ENCODE assay signal across 8 cellular contexts in the genomic region with DNA sequence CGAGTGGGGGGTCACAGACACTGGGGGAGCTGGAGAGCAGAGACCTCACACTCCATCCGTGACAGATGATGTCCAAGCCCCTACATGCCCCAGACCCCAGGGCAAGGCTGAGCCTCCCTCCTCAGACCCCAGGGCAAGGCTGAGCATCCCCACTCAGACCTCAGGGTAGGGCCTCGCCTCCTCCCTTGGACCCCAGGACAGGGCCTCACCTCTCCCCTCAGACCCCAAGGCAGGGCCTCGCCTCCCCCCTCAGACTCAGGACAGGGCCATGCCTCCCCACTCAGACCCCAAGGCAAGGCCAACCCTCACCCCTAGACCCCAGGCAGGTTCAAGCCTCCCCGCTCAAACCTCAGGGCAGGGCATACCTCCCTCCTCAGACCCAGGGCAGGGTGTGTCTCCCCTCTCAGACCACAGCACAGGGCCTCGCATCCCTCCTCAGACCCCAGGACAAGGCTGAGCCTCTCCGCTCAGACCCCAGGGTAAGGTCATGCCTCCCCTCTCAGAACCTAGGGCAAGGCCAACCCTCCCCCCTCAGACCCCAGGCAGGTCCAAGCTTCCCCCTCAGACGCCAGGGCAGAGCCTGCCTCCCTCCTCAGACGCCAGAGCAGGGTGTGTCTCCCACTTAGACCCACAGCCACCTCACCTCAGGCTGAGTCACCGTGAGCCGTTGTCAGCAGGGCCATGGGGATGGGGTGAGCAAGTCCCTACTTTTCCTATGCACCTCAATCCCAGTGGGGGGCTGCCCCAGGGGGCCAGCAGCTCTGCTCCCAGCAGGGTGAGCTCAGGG. TPM values are rescaled to one million over a fixed set of nuclear protein-coding genes. Genes with fewer than 3 reads are reported as not detected.
DNase-seq lines count a peak whose midpoint lies in the region; ATAC-seq and TF ChIP-seq lines count a peak whose summit lies in the region.

No MANE protein-coding gene starts in this region.

- TF ChIP-seq CTCF in NB4 (IDR thresholded peaks at IDR 0.05; ENCODE audit: low read depth, low read length) (no peak), Caco-2 (IDR thresholded peaks at IDR 0.05; ENCODE audit: insufficient read depth in 1 of 2, low read depth in 1 of 2, low read length in 1 of 2, severe bottlenecking in 1 of 2, unreplicated experiment in 1 of 2) (no peak)

- H3K27me3 ChIP-seq in BLaER1 = no peaks in the 10 kb centered on the region
- H3K27me3 ChIP-seq in Caco-2 (replicated peaks; ENCODE audit: control insufficient read depth, insufficient read depth, low read length) = no peaks in the 10 kb centered on the region

- intact Hi-C loops in Caco-2 (cut with micrococcal nuclease; ENCODE audit: unreplicated experiment) = no loop called here

- no peaks in the 10 kb centered on the region for H3K27me3 Mint-ChIP-seq in activated T-cell treated with anti-CD3 and anti-CD28 coated beads, Interleukin-2, amount 50 U/mL, for 72 hours (ENCODE audit: low read depth)
- H3K27me3 Mint-ChIP-seq in stimulated activated naive B cell treated with anti-CD40 and anti-IgM and Interleukin-4, amounts not matched to agents 10 μg/mL and 1 μg/mL and 100 μg/mL, for 72 hours = no peaks in the 10 kb centered on the region
- no peaks in the 10 kb centered on the region for H3K27me3 Mint-ChIP-seq in Caco-2 (ENCODE audit: insufficient read depth, unreplicated experiment)

- peak; percentile 55 to 67 for ATAC-seq in activated T-cell treated with anti-CD3 and anti-CD28 coated beads, Interleukin-2, amount 50 U/mL, for 72 hours (replicated peaks in 1 of 2)
- no peak for ATAC-seq in stimulated activated naive B cell treated with anti-CD40 and anti-IgM and Interleukin-4, amounts not matched to agents 10 μg/mL and 1 μg/mL and 100 μg/mL, for 72 hours (replicated peaks)
- no peak for ATAC-seq in GM21786 (IDR thresholded peaks at IDR 0.05; ENCODE audit: unreplicated experiment)

- H3K4me3 ChIP-seq in BLaER1 (peak overlapping the region; percentile 49; the same call in 1 of the 2 replicates), NB4 (ENCODE audit: low read depth, low read length) (no peak overlapping the region), Caco-2 (ENCODE audit: low read depth, low read length) (no peak overlapping the region)

- H3K4me3 Mint-ChIP-seq in activated T-cell treated with anti-CD3 and anti-CD28 coated beads, Interleukin-2, amount 50 U/mL, for 72 hours = peak overlapping the region; percentile 72 to 88
- peak overlapping the region; percentile 68 to 76 for H3K4me3 Mint-ChIP-seq in stimulated activated naive B cell treated with anti-CD40 and anti-IgM and Interleukin-4, amounts not matched to agents 10 μg/mL and 1 μg/mL and 100 μg/mL, for 72 hours
- H3K4me3 Mint-ChIP-seq in Caco-2 (ENCODE audit: unreplicated experiment) = no peak overlapping the region

- H3K27ac ChIP-seq in BLaER1 = peak overlapping the region; percentile 87

- peak overlapping the region; percentile 68 for H3K9ac ChIP-seq in BLaER1

- DNase-seq in NB4 (ENCODE audit: low read depth) (peak; percentile 68), kidney tubule cell (ENCODE audit: low spot score) (peak; percentile 83), NCI-H1105 (lab: John Stamatoyannopoulos, UW) (no peak), Caco-2 (no peak)
- peak; percentile 74 to 76 for DNase-seq in activated T-cell treated with anti-CD3 and anti-CD28 coated beads, Interleukin-2, amount 50 U/mL, for 72 hours
- no peak for DNase-seq in stimulated activated naive B cell treated with anti-CD40 and anti-IgM and Interleukin-4, amounts not matched to agents 10 μg/mL and 1 μg/mL and 100 μg/mL, for 72 hours

- peaks cover 17% of the 10 kb centered on the region for H4K20me1 ChIP-seq in BLaER1

- peak overlapping the region; percentile 86 for H3K4me2 ChIP-seq in BLaER1

- H3K4me1 ChIP-seq in BLaER1 = peaks cover 48% of the 10 kb centered on the region
- no peaks in the 10 kb centered on the region for H3K4me1 ChIP-seq in Caco-2

- H3K9me3 ChIP-seq in BLaER1 = no peaks in the 10 kb centered on the region
- no peaks in the 10 kb centered on the region for H3K9me3 ChIP-seq in Caco-2

- H3K27ac Mint-ChIP-seq in activated T-cell treated with anti-CD3 and anti-CD28 coated beads, Interleukin-2, amount 50 U/mL, for 72 hours = peak overlapping the region; percentile 30
- peak overlapping the region; percentile 89 for H3K27ac Mint-ChIP-seq in stimulated activated naive B cell treated with anti-CD40 and anti-IgM and Interleukin-4, amounts not matched to agents 10 μg/mL and 1 μg/mL and 100 μg/mL, for 72 hours
- no peak overlapping the region for H3K27ac Mint-ChIP-seq in Caco-2 (ENCODE audit: unreplicated experiment)

- H3K36me3 Mint-ChIP-seq in activated T-cell treated with anti-CD3 and anti-CD28 coated beads, Interleukin-2, amount 50 U/mL, for 72 hours (ENCODE audit: insufficient read depth in 2 of 2) = peaks cover 5 to 13% of the 10 kb centered on the region in 2 donors
- peaks cover 17 to 28% of the 10 kb centered on the region in 2 donors for H3K36me3 Mint-ChIP-seq in stimulated activated naive B cell treated with anti-CD40 and anti-IgM and Interleukin-4, amounts not matched to agents 10 μg/mL and 1 μg/mL and 100 μg/mL, for 72 hours
- H3K36me3 Mint-ChIP-seq in Caco-2 (ENCODE audit: insufficient read depth, unreplicated experiment) = peaks cover 5% of the 10 kb centered on the region

- BruUV-seq in Caco-2 (replicated peaks; lab: Mats Ljungman, UMichigan) = no TSS peak

- CTCF ChIA-PET in Caco-2 (lab: Charles Lee) = interaction anchor here (0.6 kb wide), 1 partner anchor 77 kb away, joined by 3 read pairs; no protein-coding TSS in a partner anchor

- POLR2A ChIA-PET in Caco-2 (lab: Charles Lee) = no interaction called here

- no peak for TF ChIP-seq POLR2A in NB4 (IDR thresholded peaks at IDR 0.05; ENCODE audit: extremely low read depth, insufficient read length)

- no peaks in the 10 kb centered on the region for H3K9me3 Mint-ChIP-seq in activated T-cell treated with anti-CD3 and anti-CD28 coated beads, Interleukin-2, amount 50 U/mL, for 72 hours
- no peaks in the 10 kb centered on the region for H3K9me3 Mint-ChIP-seq in stimulated activated naive B cell treated with anti-CD40 and anti-IgM and Interleukin-4, amounts not matched to agents 10 μg/mL and 1 μg/mL and 100 μg/mL, for 72 hours
- no peaks in the 10 kb centered on the region for H3K9me3 Mint-ChIP-seq in Caco-2 (ENCODE audit: unreplicated experiment)

- H3K4me1 Mint-ChIP-seq in activated T-cell treated with anti-CD3 and anti-CD28 coated beads, Interleukin-2, amount 50 U/mL, for 72 hours (ENCODE audit: low read depth) = peaks cover 21% of the 10 kb centered on the region
- H3K4me1 Mint-ChIP-seq in stimulated activated naive B cell treated with anti-CD40 and anti-IgM and Interleukin-4, amounts not matched to agents 10 μg/mL and 1 μg/mL and 100 μg/mL, for 72 hours = peaks cover 37 to 47% of the 10 kb centered on the region in 2 donors
- H3K4me1 Mint-ChIP-seq in Caco-2 (ENCODE audit: low read depth, unreplicated experiment) = no peaks in the 10 kb centered on the region

- peaks cover 10% of the 10 kb centered on the region; the same call in 1 of the 2 replicates for H3K36me3 ChIP-seq in BLaER1
- H3K36me3 ChIP-seq in Caco-2 (ENCODE audit: control insufficient read depth, insufficient read depth, low read length) = no peaks in the 10 kb centered on the region

RNA-seq across cellular contexts. Expression of gene S1PR4, which starts 1.7 kb away (rescaled TPM):
- 10 to 100 TPM; 41.1 to 43.4 TPM for total RNA-seq in activated T-cell treated with anti-CD3 and anti-CD28 coated beads, Interleukin-2, amount 50 U/mL, for 72 hours
- not detected in 2 replicates for total RNA-seq in Caco-2 (2022)

RNA-seq across cellular contexts. Expression of gene NCLN, which starts 8.8 kb away (rescaled TPM):
- 10 to 100 TPM; 35.0 to 38.7 TPM for total RNA-seq in activated T-cell treated with anti-CD3 and anti-CD28 coated beads, Interleukin-2, amount 50 U/mL, for 72 hours
- total RNA-seq in Caco-2 (2022) = 87.3 and 94.2 TPM in 2 replicates

RNA-seq across cellular contexts. Expression of gene GNA15, which starts 41.1 kb away (rescaled TPM):
- 10 to 100 TPM; 32.8 to 66.5 TPM for total RNA-seq in activated T-cell treated with anti-CD3 and anti-CD28 coated beads, Interleukin-2, amount 50 U/mL, for 72 hours
- not detected in 2 replicates for total RNA-seq in Caco-2 (2022)

RNA-seq across cellular contexts. Expression of gene CELF5, which starts 47.6 kb away (rescaled TPM):
- total RNA-seq in activated T-cell treated with anti-CD3 and anti-CD28 coated beads, Interleukin-2, amount 50 U/mL, for 72 hours = under 1 TPM; 0.17 to 0.42 TPM
- 0.07 TPM in 1 of 2 replicates, not detected in the other for total RNA-seq in Caco-2 (2022)

Comparison
In these comparisons a context has a peak if more than half of its experiments do, and no peak if none do; other contexts are left out.
1. DNase-seq: peak in NB4 (single experiment), activated T-cell treated with anti-CD3 and anti-CD28 coated beads, Interleukin-2, amount 50 U/mL, for 72 hours (2 of 2) and kidney tubule cell (single experiment); none in stimulated activated naive B cell treated with anti-CD40 and anti-IgM and Interleukin-4, amounts not matched to agents 10 μg/mL and 1 μg/mL and 100 μg/mL, for 72 hours (single experiment), NCI-H1105 (single experiment) and Caco-2 (0 of 2).
2. ATAC-seq: peak in activated T-cell treated with anti-CD3 and anti-CD28 coated beads, Interleukin-2, amount 50 U/mL, for 72 hours (2 of 2); none in stimulated activated naive B cell treated with anti-CD40 and anti-IgM and Interleukin-4, amounts not matched to agents 10 μg/mL and 1 μg/mL and 100 μg/mL, for 72 hours (0 of 2) and GM21786 (single experiment).
3. RNA of gene S1PR4, which starts 1.7 kb away (total RNA-seq): 41.1 to 43.4 TPM in activated T-cell treated with anti-CD3 and anti-CD28 coated beads, Interleukin-2, amount 50 U/mL, for 72 hours; not detected in Caco-2; every median in the first group is over 10 times any median in the second.
4. RNA of gene GNA15, which starts 41.1 kb away (total RNA-seq): 32.8 to 66.5 TPM in activated T-cell treated with anti-CD3 and anti-CD28 coated beads, Interleukin-2, amount 50 U/mL, for 72 hours; not detected in Caco-2; every median in the first group is over 10 times any median in the second.